ENCODE assay signal across 28 cellular contexts in the genomic region with DNA sequence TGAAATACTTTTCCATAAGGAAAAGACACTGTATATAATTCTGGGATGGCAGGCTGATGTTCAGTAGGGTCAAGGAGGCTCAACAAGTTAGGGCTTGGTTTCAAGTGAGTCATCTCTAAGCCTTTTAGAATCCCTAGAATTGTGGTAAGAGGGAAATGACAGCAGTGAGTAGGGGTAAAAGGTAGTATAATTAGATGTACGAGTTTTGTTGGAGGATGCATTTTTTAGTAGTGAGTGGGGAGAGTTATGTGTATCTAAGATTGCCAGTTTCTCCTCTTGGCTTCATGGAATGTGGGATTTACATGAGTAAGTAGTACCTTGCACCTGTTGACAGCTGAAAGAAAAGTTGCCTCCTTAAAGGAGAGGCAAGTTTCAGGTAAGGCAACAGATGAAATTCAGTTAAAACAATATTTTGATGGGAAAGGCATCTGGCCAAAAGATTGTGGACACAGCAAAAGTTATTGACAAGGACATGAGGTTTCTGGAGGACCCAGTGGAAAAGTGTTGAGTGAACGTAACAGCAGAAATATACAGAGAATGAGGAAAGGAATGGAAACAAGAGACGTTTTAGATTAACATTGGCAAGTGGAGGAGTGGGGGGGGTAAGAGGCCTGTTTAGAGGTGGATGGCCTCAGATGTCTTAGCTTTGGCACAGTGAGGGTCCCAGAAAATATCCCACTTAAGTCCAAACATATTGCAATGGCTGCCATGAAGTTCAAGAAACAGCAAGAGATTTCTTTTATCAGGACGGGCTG. TPM values are rescaled to one million over a fixed set of nuclear protein-coding genes. Genes with fewer than 3 reads are reported as not detected.
DNase-seq lines count a peak whose midpoint lies in the region; ATAC-seq and TF ChIP-seq lines count a peak whose summit lies in the region.
"Had no signal": no experiment of that assay in that cellular context is flagged by ENCODE, and none has a peak within 500 bp of the region (broad histone marks: within the 10 kb centered on the region; RNA-seq: fewer than 3 reads in every experiment).

No MANE protein-coding gene starts in this region.

- H3K27me3 ChIP-seq in Caco-2 (replicated peaks; ENCODE audit: control insufficient read depth, insufficient read depth, low read length), result no peaks in the 10 kb centered on the region
- H3K27me3 ChIP-seq in fibroblast of lung (ENCODE audit: control insufficient read depth, insufficient read depth, low read length), result no peaks in the 10 kb centered on the region
- H3K27me3 ChIP-seq: BE2C, stomach, vagina had no signal

- ATAC-seq in HG02623 (IDR thresholded peaks at IDR 0.05; ENCODE audit: unreplicated experiment) (no peak), HG03565 (IDR thresholded peaks at IDR 0.05; ENCODE audit: unreplicated experiment) (no peak), GM21723 (IDR thresholded peaks at IDR 0.05; ENCODE audit: unreplicated experiment) (no peak)
- ATAC-seq: K562 had no signal

- TF ChIP-seq CTCF in Caco-2 (IDR thresholded peaks at IDR 0.05; ENCODE audit: insufficient read depth in 1 of 2, low read depth in 1 of 2, low read length in 1 of 2, severe bottlenecking in 1 of 2, unreplicated experiment in 1 of 2) (no peak), RWPE1 (conservative IDR thresholded peaks at IDR 0.05; ENCODE audit: low read depth) (no peak), fibroblast of lung (conservative IDR thresholded peaks at IDR 0.05 in 1 of 2, IDR thresholded peaks at IDR 0.05 in 1 of 2; ENCODE audit: low read depth in 1 of 2, low read length in 2 of 2) (no peak)

- H2AFZ ChIP-seq in fibroblast of lung (ENCODE audit: low read length), result no peak overlapping the region

- CTCF ChIA-PET in Caco-2 (lab: Charles Lee), result no interaction called here
- CTCF ChIA-PET in RWPE1 (lab: Yijun Ruan, JAX), result no interaction called here

- POLR2A ChIA-PET in Caco-2 (lab: Charles Lee), result no interaction called here
- POLR2A ChIA-PET in RWPE1 (lab: Yijun Ruan, JAX; ENCODE audit: low non-redundant PET), result no interaction called here

- no peaks in the 10 kb centered on the region for H3K79me2 ChIP-seq in fibroblast of lung (ENCODE audit: control insufficient read depth, insufficient read depth, low read length)

- H3K9ac ChIP-seq in fibroblast of lung (ENCODE audit: insufficient read depth, low read length), result no peak overlapping the region

- no peaks in the 10 kb centered on the region for H3K27me3 Mint-ChIP-seq in Caco-2 (ENCODE audit: insufficient read depth, unreplicated experiment)
- H3K27me3 Mint-ChIP-seq: activated naive CD8-positive, alpha-beta T cell treated with anti-CD3 and anti-CD28 coated beads, Interleukin-2, amount 10 ng/mL, durations not matched to agents 7 days and 5 days; central memory CD8-positive, alpha-beta T cell had no signal

- peaks cover 12% of the 10 kb centered on the region for H3K4me1 ChIP-seq in Caco-2
- H3K4me1 ChIP-seq in fibroblast of lung (ENCODE audit: control insufficient read depth, extremely low read depth, insufficient read depth, low read length), result no peaks in the 10 kb centered on the region
- H3K4me1 ChIP-seq: BE2C, stomach, vagina had no signal

- peaks cover 21% of the 10 kb centered on the region for H3K9me3 Mint-ChIP-seq in Caco-2 (ENCODE audit: unreplicated experiment)
- H3K9me3 Mint-ChIP-seq: mesothelial cell of epicardium, nephron progenitor cell had no signal

- BruUV-seq in Caco-2 (replicated peaks; lab: Mats Ljungman, UMichigan), result no TSS peak

- H3K4me3 ChIP-seq in Caco-2 (ENCODE audit: low read depth, low read length) (no peak overlapping the region), fibroblast of lung (replicated peaks in 1 of 4; ENCODE audit: control extremely low read depth in 1 of 4, insufficient read depth in 1 of 4, low read depth in 3 of 4, low read length in 4 of 4) (no peak overlapping the region)
- H3K4me3 ChIP-seq: K562, smooth muscle cell, stomach, vagina had no signal

- no peak overlapping the region for H3K4me2 ChIP-seq in fibroblast of lung (ENCODE audit: extremely low read depth, insufficient read depth, low read length)
- H3K4me2 ChIP-seq: smooth muscle cell had no signal

- intact Hi-C loops in Caco-2 (cut with micrococcal nuclease; ENCODE audit: unreplicated experiment), result loop anchor here (5.0 kb wide), 1 partner anchor 197 kb away; no protein-coding TSS in a partner anchor

- H3K36me3 Mint-ChIP-seq in Caco-2 (ENCODE audit: insufficient read depth, unreplicated experiment), result no peaks in the 10 kb centered on the region
- H3K36me3 Mint-ChIP-seq: activated naive CD8-positive, alpha-beta T cell treated with anti-CD3 and anti-CD28 coated beads, Interleukin-2, amount 10 ng/mL, durations not matched to agents 7 days and 5 days; mesothelial cell of epicardium had no signal

- no peaks in the 10 kb centered on the region for H4K20me1 ChIP-seq in fibroblast of lung (ENCODE audit: control insufficient read depth, extremely low read depth, insufficient read depth, low read length)

- H3K9me3 ChIP-seq in Caco-2 (no peaks in the 10 kb centered on the region; the same call in 1 of the 2 replicates), fibroblast of lung (ENCODE audit: control insufficient read depth, insufficient read depth, low read depth, low read length) (no peaks in the 10 kb centered on the region)
- H3K9me3 ChIP-seq: BE2C, stomach, vagina had no signal

- H3K36me3 ChIP-seq in Caco-2 (ENCODE audit: control insufficient read depth, insufficient read depth, low read length) (no peaks in the 10 kb centered on the region), fibroblast of lung (ENCODE audit: control insufficient read depth, insufficient read depth, low read length) (no peaks in the 10 kb centered on the region)
- H3K36me3 ChIP-seq: BE2C, stomach, vagina had no signal

- peaks cover 16% of the 10 kb centered on the region for H3K4me1 Mint-ChIP-seq in Caco-2 (ENCODE audit: low read depth, unreplicated experiment)
- H3K4me1 Mint-ChIP-seq: activated naive CD8-positive, alpha-beta T cell treated with anti-CD3 and anti-CD28 coated beads, Interleukin-2, amount 10 ng/mL, durations not matched to agents 7 days and 5 days; central memory CD8-positive, alpha-beta T cell; mesothelial cell of epicardium; nephron progenitor cell had no signal

- H3K27ac ChIP-seq in RWPE1 (no peak overlapping the region), fibroblast of lung (ENCODE audit: insufficient read depth, low read length) (no peak overlapping the region)
- H3K27ac ChIP-seq: HL-60, stomach had no signal

- peak overlapping the region; percentile 12 for H3K27ac Mint-ChIP-seq in Caco-2 (ENCODE audit: unreplicated experiment)
- H3K27ac Mint-ChIP-seq: activated naive CD8-positive, alpha-beta T cell treated with anti-CD3 and anti-CD28 coated beads, Interleukin-2, amount 10 ng/mL, durations not matched to agents 7 days and 5 days; mesothelial cell of epicardium; nephron progenitor cell had no signal

- no peak for DNase-seq in Caco-2
- peak; percentile 86 for DNase-seq in RWPE1 (ENCODE audit: low spot score)
- peak; percentile 26 to 87 for DNase-seq in fibroblast of lung (ENCODE audit: low read depth in 2 of 2)
- peak; percentile 49 for DNase-seq in myocyte (ENCODE audit: low read depth)
- no peak for DNase-seq in activated CD4-positive, alpha-beta T cell treated with anti-CD3 and anti-CD28 coated beads for 1 hour
- DNase-seq: activated CD4-positive, CD25-positive, alpha-beta regulatory T cell treated with anti-CD3 and anti-CD28 coated beads, Interleukin-2, amount 50 U/mL, for 72 hours; activated naive CD8-positive, alpha-beta T cell treated with anti-CD3 and anti-CD28 coated beads, Interleukin-2, amount 10 ng/mL, durations not matched to agents 7 days and 5 days; BE2C; hippocampal formation; islet precursor cell; MV-4-11; NCI-H187 treated with DMSO at 0.1 percent for 48 hours; NCI-H2227 treated with DMSO at 0.1 percent for 48 hours; nephron progenitor cell; posterior cingulate gyrus; stimulated activated CD4-positive, alpha-beta T cell treated with anti-CD3 and anti-CD28 coated beads, Interleukin-4, amount 100 ng/mL, for 1 hour; stomach had no signal

- no peak overlapping the region for H3K4me3 Mint-ChIP-seq in Caco-2 (ENCODE audit: unreplicated experiment)
- H3K4me3 Mint-ChIP-seq: activated naive CD8-positive, alpha-beta T cell treated with anti-CD3 and anti-CD28 coated beads, Interleukin-2, amount 10 ng/mL, durations not matched to agents 7 days and 5 days; central memory CD8-positive, alpha-beta T cell; mesothelial cell of epicardium; nephron progenitor cell had no signal

RNA-seq across cellular contexts. Expression of a gene that starts 21.8 kb away (rescaled TPM):
- total RNA-seq in Caco-2 (2022), result not detected in 2 replicates
- under 0.01 and 0.50 TPM in 2 replicates for total RNA-seq in fibroblast of lung
- polyA plus RNA-seq in fibroblast of lung, result 0.12 and 0.15 TPM in 2 replicates
- polyA plus RNA-seq in fibroblast of lung (2012), result 0.13 and 0.18 TPM in 2 replicates
- not detected in 2 replicates for polyA minus RNA-seq in fibroblast of lung (ENCODE audit: low replicate concordance)
- 50.6 and 57.6 TPM in 2 replicates for total RNA-seq in myocyte
- 8.9 TPM for polyA plus RNA-seq in myocyte (2012)
- total RNA-seq: A172; activated CD8-positive, alpha-beta memory T cell treated with anti-CD3 and anti-CD28 coated beads for 36 hours; activated naive CD8-positive, alpha-beta T cell treated with anti-CD3 and anti-CD28 coated beads, Interleukin-2, amount 10 ng/mL, durations not matched to agents 7 days and 5 days had no signal

Comparison
In these comparisons a context has a peak if more than half of its experiments do, and no peak if none do; other contexts are left out.
1. DNase-seq: peak in RWPE1 (single experiment), fibroblast of lung (2 of 2) and myocyte (single experiment); none in Caco-2 (0 of 2) and activated CD4-positive, alpha-beta T cell treated with anti-CD3 and anti-CD28 coated beads for 1 hour (single experiment).
2. RNA of a gene that starts 21.8 kb away (total RNA-seq): 50.6 to 57.6 TPM in myocyte; under 0.01 to 0.50 TPM in fibroblast of lung and not detected in Caco-2; every median in the first group is over 10 times any median in the second.